ENCODE assay signal across 33 cellular contexts in genomic region chr5:3131161-3131560, GRCh38.
"Had no signal": no experiment of that assay in that cellular context is flagged by ENCODE, and none has a peak within 500 bp of the region (broad histone marks: within the 10 kb centered on the region; RNA-seq: fewer than 3 reads in every experiment).

No MANE protein-coding gene starts in this region.

- H3K9me3 Mint-ChIP-seq: brain had no signal

- H3K4me1 ChIP-seq: ascending aorta, breast epithelium, colonic mucosa, gastrocnemius medialis, heart left ventricle had no signal

- H3K4me3 ChIP-seq: ascending aorta, breast epithelium, cardiac muscle cell, colonic mucosa, gastrocnemius medialis, heart left ventricle had no signal

- H3K36me3 ChIP-seq: ascending aorta, breast epithelium, cardiac muscle cell, colonic mucosa, gastrocnemius medialis, heart left ventricle, WERI-Rb-1 had no signal

- DNase-seq: activated B cell treated with CpG ODN at 0.5 μM for 24 hours; activated CD4-positive, alpha-beta memory T cell treated with anti-CD3 and anti-CD28 coated beads for 36 hours; activated CD4-positive, alpha-beta T cell treated with anti-CD3 and anti-CD28 coated beads for 36 hours; activated CD4-positive, alpha-beta T cell treated with anti-CD3 and anti-CD28 coated beads, Interleukin-2, amount 10 ng/mL, durations not matched to agents 24 days and 14 days; activated CD4-positive, CD25-positive, alpha-beta regulatory T cell treated with anti-CD3 and anti-CD28 coated beads, Interleukin-2, amount 50 U/mL, for 72 hours; activated CD8-positive, alpha-beta memory T cell treated with anti-CD3 and anti-CD28 coated beads, Interleukin-2, amount 10 ng/mL, durations not matched to agents 7 days and 5 days; activated CD8-positive, alpha-beta memory T cell treated with anti-CD3 and anti-CD28 coated beads, Interleukin-2, amount 50 U/mL, for 4 hours; activated CD8-positive, alpha-beta T cell treated with anti-CD3 and anti-CD28 coated beads, Interleukin-2, amount 10 ng/mL, durations not matched to agents 7 days and 5 days; activated gamma-delta T cell; activated naive CD4-positive, alpha-beta T cell; activated naive CD4-positive, alpha-beta T cell treated with anti-CD3 and anti-CD28 coated beads, Interleukin-2, amount 10 ng/mL, durations not matched to agents 7 days and 5 days; activated naive CD8-positive, alpha-beta T cell treated with anti-CD3 and anti-CD28 coated beads, Interleukin-2, amount 10 ng/mL, durations not matched to agents 7 days and 5 days; activated T-cell treated with anti-CD3 and anti-CD28 coated beads, Interleukin-2, amount 50 U/mL, for 1 hour; activated T-cell treated with anti-CD3 and anti-CD28 coated beads, Interleukin-2, amount 50 U/mL, for 72 hours; central memory CD4-positive, alpha-beta T cell; cerebellar nuclear complex; colonic mucosa; effector CD8-positive, alpha-beta T cell; foreskin fibroblast; gastrocnemius medialis; glutamatergic neuron; heart left ventricle; T-helper 1 cell; T-helper 17 cell; T1000; WERI-Rb-1 had no signal

- H3K27ac ChIP-seq: ascending aorta, breast epithelium, cardiac muscle cell, colonic mucosa, gastrocnemius medialis, heart left ventricle, WERI-Rb-1 had no signal

- H3K27me3 Mint-ChIP-seq: activated B cell treated with CpG ODN at 0.5 μM for 24 hours; activated CD4-positive, alpha-beta memory T cell treated with anti-CD3 and anti-CD28 coated beads for 36 hours; activated CD4-positive, alpha-beta T cell treated with anti-CD3 and anti-CD28 coated beads for 36 hours; activated CD4-positive, alpha-beta T cell treated with anti-CD3 and anti-CD28 coated beads, Interleukin-2, amount 10 ng/mL, durations not matched to agents 24 days and 14 days; activated CD8-positive, alpha-beta memory T cell treated with anti-CD3 and anti-CD28 coated beads, Interleukin-2, amount 10 ng/mL, durations not matched to agents 7 days and 5 days; activated naive CD4-positive, alpha-beta T cell treated with anti-CD3 and anti-CD28 coated beads, Interleukin-2, amount 10 ng/mL, durations not matched to agents 7 days and 5 days; activated naive CD8-positive, alpha-beta T cell treated with anti-CD3 and anti-CD28 coated beads, Interleukin-2, amount 10 ng/mL, durations not matched to agents 7 days and 5 days; T-helper 17 cell had no signal

- H3K27ac Mint-ChIP-seq: activated B cell treated with CpG ODN at 0.5 μM for 24 hours; activated CD4-positive, alpha-beta memory T cell treated with anti-CD3 and anti-CD28 coated beads for 36 hours; activated CD4-positive, alpha-beta T cell treated with anti-CD3 and anti-CD28 coated beads for 36 hours; activated CD4-positive, alpha-beta T cell treated with anti-CD3 and anti-CD28 coated beads, Interleukin-2, amount 10 ng/mL, durations not matched to agents 24 days and 14 days; activated CD8-positive, alpha-beta memory T cell treated with anti-CD3 and anti-CD28 coated beads, Interleukin-2, amount 10 ng/mL, durations not matched to agents 7 days and 5 days; activated CD8-positive, alpha-beta T cell treated with anti-CD3 and anti-CD28 coated beads, Interleukin-2, amount 10 ng/mL, durations not matched to agents 7 days and 5 days; activated naive CD4-positive, alpha-beta T cell treated with anti-CD3 and anti-CD28 coated beads, Interleukin-2, amount 10 ng/mL, durations not matched to agents 7 days and 5 days; activated naive CD4-positive, alpha-beta T cell treated with anti-CD3 and anti-CD28 coated beads, Interleukin-2, amount 50 U/mL, for 72 hours; activated naive CD8-positive, alpha-beta T cell treated with anti-CD3 and anti-CD28 coated beads, Interleukin-2, amount 10 ng/mL, durations not matched to agents 7 days and 5 days; activated T-cell treated with anti-CD3 and anti-CD28 coated beads, Interleukin-2, amount 50 U/mL, for 72 hours; brain; T-helper 17 cell; T-helper 2 cell treated with Interferon-gamma antibody and Interleukin-4, amounts not matched to agents 5 μg/mL and 100 μg/mL, for 36 hours had no signal

- H3K36me3 Mint-ChIP-seq: activated CD4-positive, alpha-beta memory T cell treated with anti-CD3 and anti-CD28 coated beads for 36 hours; activated CD8-positive, alpha-beta memory T cell treated with anti-CD3 and anti-CD28 coated beads, Interleukin-2, amount 10 ng/mL, durations not matched to agents 7 days and 5 days; activated naive CD4-positive, alpha-beta T cell treated with anti-CD3 and anti-CD28 coated beads, Interleukin-2, amount 10 ng/mL, durations not matched to agents 7 days and 5 days; activated naive CD8-positive, alpha-beta T cell treated with anti-CD3 and anti-CD28 coated beads, Interleukin-2, amount 10 ng/mL, durations not matched to agents 7 days and 5 days; brain had no signal

- H3K9me3 ChIP-seq: ascending aorta, breast epithelium, colonic mucosa, gastrocnemius medialis, heart left ventricle had no signal

- H3K4me1 Mint-ChIP-seq: activated B cell treated with CpG ODN at 0.5 μM for 24 hours; activated CD4-positive, alpha-beta T cell treated with anti-CD3 and anti-CD28 coated beads for 36 hours; activated CD4-positive, alpha-beta T cell treated with anti-CD3 and anti-CD28 coated beads, Interleukin-2, amount 10 ng/mL, durations not matched to agents 24 days and 14 days; activated CD8-positive, alpha-beta memory T cell treated with anti-CD3 and anti-CD28 coated beads, Interleukin-2, amount 10 ng/mL, durations not matched to agents 7 days and 5 days; activated naive CD4-positive, alpha-beta T cell treated with anti-CD3 and anti-CD28 coated beads, Interleukin-2, amount 10 ng/mL, durations not matched to agents 7 days and 5 days; activated naive CD8-positive, alpha-beta T cell treated with anti-CD3 and anti-CD28 coated beads, Interleukin-2, amount 10 ng/mL, durations not matched to agents 7 days and 5 days; brain; T-helper 17 cell had no signal

- ATAC-seq: activated CD4-positive, alpha-beta T cell treated with anti-CD3 and anti-CD28 coated beads for 36 hours; activated CD8-positive, alpha-beta memory T cell treated with anti-CD3 and anti-CD28 coated beads, Interleukin-2, amount 10 ng/mL, durations not matched to agents 7 days and 5 days; activated CD8-positive, alpha-beta T cell treated with anti-CD3 and anti-CD28 coated beads, Interleukin-2, amount 10 ng/mL, durations not matched to agents 7 days and 5 days; activated naive CD4-positive, alpha-beta T cell treated with anti-CD3 and anti-CD28 coated beads, Interleukin-2, amount 50 U/mL, for 72 hours; activated T-cell treated with anti-CD3 and anti-CD28 coated beads, Interleukin-2, amount 50 U/mL, for 72 hours; esophagus mucosa; gastrocnemius medialis; heart left ventricle; T-helper 17 cell had no signal

- H3K27me3 ChIP-seq: ascending aorta, breast epithelium, cardiac muscle cell, colonic mucosa, gastrocnemius medialis had no signal

- H3K4me3 Mint-ChIP-seq: activated B cell treated with CpG ODN at 0.5 μM for 24 hours; activated CD4-positive, alpha-beta memory T cell treated with anti-CD3 and anti-CD28 coated beads for 36 hours; activated CD4-positive, alpha-beta T cell treated with anti-CD3 and anti-CD28 coated beads for 36 hours; activated CD4-positive, alpha-beta T cell treated with anti-CD3 and anti-CD28 coated beads, Interleukin-2, amount 10 ng/mL, durations not matched to agents 24 days and 14 days; activated CD8-positive, alpha-beta memory T cell treated with anti-CD3 and anti-CD28 coated beads, Interleukin-2, amount 10 ng/mL, durations not matched to agents 7 days and 5 days; activated CD8-positive, alpha-beta T cell treated with anti-CD3 and anti-CD28 coated beads, Interleukin-2, amount 10 ng/mL, durations not matched to agents 7 days and 5 days; activated naive CD4-positive, alpha-beta T cell treated with anti-CD3 and anti-CD28 coated beads, Interleukin-2, amount 10 ng/mL, durations not matched to agents 7 days and 5 days; activated naive CD8-positive, alpha-beta T cell treated with anti-CD3 and anti-CD28 coated beads, Interleukin-2, amount 10 ng/mL, durations not matched to agents 7 days and 5 days; activated T-cell treated with anti-CD3 and anti-CD28 coated beads, Interleukin-2, amount 50 U/mL, for 72 hours; brain; T-helper 17 cell; T-helper 2 cell treated with Interferon-gamma antibody and Interleukin-4, amounts not matched to agents 5 μg/mL and 100 μg/mL, for 36 hours had no signal
